In the genomic region with DNA sequence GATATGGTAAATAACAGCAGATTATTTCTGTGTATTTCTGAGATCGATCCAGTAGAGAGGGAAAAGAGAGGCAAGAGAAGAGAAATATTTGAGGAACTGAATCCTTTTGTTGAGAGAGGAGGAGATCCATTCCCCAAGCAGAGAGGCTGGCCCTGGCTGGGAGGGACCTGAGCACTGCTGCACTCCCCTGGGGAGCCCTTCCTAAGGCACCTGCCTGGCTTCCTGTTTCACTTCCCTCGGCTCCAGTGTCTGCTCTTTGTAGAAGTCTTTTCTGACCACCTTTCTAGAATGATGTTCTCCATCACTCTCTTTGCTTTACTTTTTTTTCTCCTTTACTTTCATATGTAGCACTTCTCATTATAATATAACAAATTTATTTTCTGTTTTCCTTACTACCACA, we compare ENCODE assay signal across 28 cellular contexts. TPM values are rescaled to one million over a fixed set of nuclear protein-coding genes. Genes with fewer than 3 reads are reported as not detected.
DNase-seq lines count a peak whose midpoint lies in the region; ATAC-seq, FAIRE-seq and TF ChIP-seq lines count a peak whose summit lies in the region.
"Had no signal": no experiment of that assay in that cellular context is flagged by ENCODE, and none has a peak within 500 bp of the region (broad histone marks: within the 10 kb centered on the region; RNA-seq: fewer than 3 reads in every experiment).

No MANE protein-coding gene starts in this region.

- H3K4me1 Mint-ChIP-seq in neural progenitor cell = peaks cover 22% of the 10 kb centered on the region

- H3K27me3 Mint-ChIP-seq in neural progenitor cell (ENCODE audit: insufficient read depth, low read depth) = no peaks in the 10 kb centered on the region

- H3K27ac Mint-ChIP-seq in neural progenitor cell = no peak overlapping the region
- H3K27ac Mint-ChIP-seq: activated naive CD4-positive, alpha-beta T cell treated with anti-CD3 and anti-CD28 coated beads for 36 hours; activated T-helper 1 cell treated with anti-CD3 and anti-CD28 coated beads, Interleukin-12 subunit alpha, Interleukin-12 subunit beta, Interleukin-2, Interleukin-4 antibody, amounts not matched to agents 30 ng/mL and 10 ng/mL and 1 ng/mL, durations not matched to agents 14 hours and 24 hours and 36 hours; brain; H9 had no signal

- H3F3A ChIP-seq in DOHH2 (ENCODE audit: control insufficient read depth, insufficient read depth) (no peaks in the 10 kb centered on the region), neural progenitor cell (ENCODE audit: low read depth) (no peaks in the 10 kb centered on the region)

- RAD21 ChIA-PET in GM12878 (lab: Charles Lee; ENCODE audit: unreplicated experiment) = no interaction called here

- H3K79me2 ChIP-seq in DOHH2 (ENCODE audit: control insufficient read depth, low read length) (no peaks in the 10 kb centered on the region), Karpas-422 (ENCODE audit: low read length) (no peaks in the 10 kb centered on the region), GM12878 (ENCODE audit: control insufficient read depth, insufficient read depth, low read length) (no peaks in the 10 kb centered on the region), neural progenitor cell (ENCODE audit: low read depth) (no peaks in the 10 kb centered on the region)

- TF ChIP-seq CTCF in DOHH2 (IDR thresholded peaks at IDR 0.05; ENCODE audit: low read depth, low read length, poor library complexity, severe bottlenecking) (no peak), GM12878 (IDR thresholded peaks at IDR 0.05 in 2 of 3, conservative IDR thresholded peaks at IDR 0.05 in 1 of 3; ENCODE audit: control insufficient read depth in 2 of 3, extremely low read depth in 1 of 3, insufficient read depth in 1 of 3, low read depth in 3 of 3, low read length in 3 of 3) (no peak), neural progenitor cell (IDR thresholded peaks at IDR 0.05) (no peak)

- 0% methylated on average over 2 of the region's 2 CpGs for WGBS in GM12878 (ENCODE audit: insufficient coverage, insufficient replicate concordance, low lambda C conversion rate, missing lambda C conversion rate)

- no peaks in the 10 kb centered on the region for H4K20me1 ChIP-seq in DOHH2 (ENCODE audit: control insufficient read depth, insufficient read depth, low read depth, low read length)
- H4K20me1 ChIP-seq in Karpas-422 (ENCODE audit: insufficient read depth, low read depth, low read length) = no peaks in the 10 kb centered on the region
- no peaks in the 10 kb centered on the region for H4K20me1 ChIP-seq in GM12878 (ENCODE audit: control insufficient read depth, insufficient read depth)
- H4K20me1 ChIP-seq in neural progenitor cell (ENCODE audit: low read depth) = no peaks in the 10 kb centered on the region

- intact Hi-C loops in GM12878 (cut with micrococcal nuclease; ENCODE audit: unreplicated experiment) = no loop called here

- no peaks in the 10 kb centered on the region for H3K27me3 ChIP-seq in DOHH2 (ENCODE audit: control insufficient read depth, low read length)
- no peaks in the 10 kb centered on the region for H3K27me3 ChIP-seq in Karpas-422 (ENCODE audit: low read length)
- no peaks in the 10 kb centered on the region for H3K27me3 ChIP-seq in GM12878 (replicated peaks in 1 of 2; ENCODE audit: control insufficient read depth in 2 of 2, insufficient read depth in 2 of 2, low read length in 1 of 2)
- H3K27me3 ChIP-seq in neural progenitor cell = no peaks in the 10 kb centered on the region
- H3K27me3 ChIP-seq: adrenal gland, dorsolateral prefrontal cortex had no signal

- POLR2A ChIA-PET in GM12878 (lab: Charles Lee) = interaction anchor here (1.0 kb wide), 1 partner anchor 14 kb away, joined by 3 read pairs; no protein-coding TSS in a partner anchor

- H3K9ac ChIP-seq in Karpas-422 (ENCODE audit: low read length) (no peak overlapping the region), GM12878 (ENCODE audit: control insufficient read depth, insufficient read depth, low read length) (no peak overlapping the region), neural progenitor cell (no peak overlapping the region)

- no peak for FAIRE-seq in GM12878 (lab: Jason Lieb, UNC)
- FAIRE-seq: D721Med had no signal

- ATAC-seq in GM12878 (peak; percentile 58), GM18498 (IDR thresholded peaks at IDR 0.05; ENCODE audit: unreplicated experiment) (no peak)
- ATAC-seq: gastrocnemius medialis, PC-3 had no signal

- H3K27ac ChIP-seq in DOHH2 (ENCODE audit: low read depth, low read length) = peak overlapping the region; percentile 41; the same call in 1 of the 2 replicates
- H3K27ac ChIP-seq in Karpas-422 (ENCODE audit: low read length) = no peak overlapping the region
- H3K27ac ChIP-seq in GM12878 (ENCODE audit: control insufficient read depth, insufficient read depth) = no peak overlapping the region
- no peak overlapping the region for H3K27ac ChIP-seq in neural progenitor cell
- H3K27ac ChIP-seq: adrenal gland, dorsolateral prefrontal cortex, gastrocnemius medialis, prostate gland had no signal

- H3K9me3 ChIP-seq in DOHH2 (ENCODE audit: control insufficient read depth, insufficient read depth, low read length) (no peaks in the 10 kb centered on the region), Karpas-422 (ENCODE audit: low read length) (no peaks in the 10 kb centered on the region), GM12878 (replicated peaks; ENCODE audit: control insufficient read depth, insufficient read depth, low read length) (no peaks in the 10 kb centered on the region), neural progenitor cell (ENCODE audit: low read depth) (no peaks in the 10 kb centered on the region)
- H3K9me3 ChIP-seq: adrenal gland, gastrocnemius medialis, prostate gland had no signal

- peaks cover 30% of the 10 kb centered on the region for H3K4me1 ChIP-seq in DOHH2 (ENCODE audit: control insufficient read depth, low read length)
- H3K4me1 ChIP-seq in Karpas-422 (ENCODE audit: low read length) = peaks cover 23% of the 10 kb centered on the region
- H3K4me1 ChIP-seq in GM12878 (ENCODE audit: control insufficient read depth, insufficient read depth, low read length) = peaks cover 5% of the 10 kb centered on the region
- no peaks in the 10 kb centered on the region for H3K4me1 ChIP-seq in neural progenitor cell
- H3K4me1 ChIP-seq: gastrocnemius medialis, prostate gland had no signal

- no peak for TF ChIP-seq EP300 in GM12878 (IDR thresholded peaks at IDR 0.05; ENCODE audit: borderline replicate concordance in 1 of 2, control insufficient read depth in 1 of 2, low read depth in 2 of 2, low read length in 2 of 2)

- no peaks in the 10 kb centered on the region for H3K9me3 Mint-ChIP-seq in neural progenitor cell
- H3K9me3 Mint-ChIP-seq: activated naive CD4-positive, alpha-beta T cell treated with anti-CD3 and anti-CD28 coated beads for 36 hours; activated T-helper 1 cell treated with anti-CD3 and anti-CD28 coated beads, Interleukin-12 subunit alpha, Interleukin-12 subunit beta, Interleukin-2, Interleukin-4 antibody, amounts not matched to agents 30 ng/mL and 10 ng/mL and 1 ng/mL, durations not matched to agents 14 hours and 24 hours and 36 hours; H9 had no signal

- SMC1A ChIA-PET in GM12878 (lab: Charles Lee; ENCODE audit: uncharacterized antibody, unreplicated experiment) = interaction anchor here (0.7 to 1.1 kb wide), 2 partner anchors 25 to 68 kb away, joined by 3 to 4 read pairs; no protein-coding TSS in a partner anchor

- H2AFZ ChIP-seq in Karpas-422 (ENCODE audit: low read length) = no peak overlapping the region
- no peak overlapping the region for H2AFZ ChIP-seq in GM12878 (ENCODE audit: control insufficient read depth, low read depth, low read length)
- H2AFZ ChIP-seq in neural progenitor cell (replicated peaks) = no peak overlapping the region

- H3K36me3 Mint-ChIP-seq in neural progenitor cell = no peaks in the 10 kb centered on the region
- H3K36me3 Mint-ChIP-seq: brain; CD4-positive, CD25-positive, alpha-beta regulatory T cell had no signal

- in situ Hi-C loops in GM12878 (cut with MboI) = no loop called here

- H3K4me2 ChIP-seq in DOHH2 (ENCODE audit: low read length) = peak overlapping the region; percentile 63
- H3K4me2 ChIP-seq in Karpas-422 (ENCODE audit: low read depth, low read length, poor library complexity, severe bottlenecking) = peak overlapping the region; percentile 23
- H3K4me2 ChIP-seq in GM12878 (ENCODE audit: control insufficient read depth, insufficient read depth) = no peak overlapping the region
- no peak overlapping the region for H3K4me2 ChIP-seq in neural progenitor cell

- H3K9me2 ChIP-seq in DOHH2 (replicated peaks; ENCODE audit: control insufficient read depth, low read length) (no peaks in the 10 kb centered on the region), Karpas-422 (replicated peaks; ENCODE audit: insufficient read depth, low read length) (no peaks in the 10 kb centered on the region)

- no TSS peak for BruUV-seq in GM12878 (replicated peaks; lab: Mats Ljungman, UMichigan)

- CTCF ChIA-PET in GM12878 (lab: Yijun Ruan, JAX) = interaction anchor here (2.2 kb wide), 1 partner anchor 11 kb away, joined by 6 read pairs; no protein-coding TSS in a partner anchor

- DNase-seq in Karpas-422 (peak; percentile 82), NOMO-1 (lab: John Stamatoyannopoulos, UW; ENCODE audit: unreplicated experiment in 2 of 2) (peak; percentile 40 to 82), GM12878 (ENCODE audit: low read depth, low spot score) (no peak), HK-2 (ENCODE audit: unreplicated experiment) (no peak), retina (no peak), neural progenitor cell (ENCODE audit: low spot score) (no peak)
- DNase-seq: activated CD4-positive, alpha-beta T cell treated with anti-CD3 and anti-CD28 coated beads, Interleukin-2, amount 50 U/mL, for 48 hours; activated naive CD4-positive, alpha-beta T cell treated with anti-CD3 and anti-CD28 coated beads for 36 hours; adrenal gland; CD4-positive, CD25-positive, alpha-beta regulatory T cell; cerebellar nuclear complex; dorsolateral prefrontal cortex; gastrocnemius medialis; H9; IMR-90; NCI-H146; NCI-H526; PC-3; Right ventricle myocardium superior; stimulated activated CD4-positive, alpha-beta T cell treated with anti-CD3 and anti-CD28 coated beads, Interleukin-4, amount 100 ng/mL, for 4 hours; stimulated activated naive CD4-positive, alpha-beta T cell treated with Interleukin-2 at 50 U/mL for 16 hours had no signal

- no peak for TF ChIP-seq RAD21 in GM12878 (IDR thresholded peaks at IDR 0.05; ENCODE audit: insufficient read depth, low read depth, low read length)

- H3K36me3 ChIP-seq in DOHH2 (ENCODE audit: control insufficient read depth, low read length) = no peaks in the 10 kb centered on the region
- no peaks in the 10 kb centered on the region for H3K36me3 ChIP-seq in Karpas-422 (ENCODE audit: insufficient read depth, low read length)
- no peaks in the 10 kb centered on the region for H3K36me3 ChIP-seq in GM12878 (ENCODE audit: control insufficient read depth in 2 of 2, insufficient read depth in 2 of 2, low read length in 1 of 2)
- H3K36me3 ChIP-seq in neural progenitor cell = no peaks in the 10 kb centered on the region
- H3K36me3 ChIP-seq: adrenal gland, gastrocnemius medialis, prostate gland had no signal

- H3K4me3 ChIP-seq in DOHH2 (ENCODE audit: low read length) = peak overlapping the region; percentile 39
- no peak overlapping the region for H3K4me3 ChIP-seq in Karpas-422 (ENCODE audit: low read length)
- no peak overlapping the region for H3K4me3 ChIP-seq in GM12878
- no peak overlapping the region for H3K4me3 ChIP-seq in neural progenitor cell
- H3K4me3 ChIP-seq: adrenal gland, dorsolateral prefrontal cortex, gastrocnemius medialis, prostate gland had no signal

- no peak for TF ChIP-seq POLR2A in GM12878 (IDR thresholded peaks at IDR 0.05; ENCODE audit: low read depth, low read length)

- no peak overlapping the region for H3K4me3 Mint-ChIP-seq in neural progenitor cell
- H3K4me3 Mint-ChIP-seq: activated naive CD4-positive, alpha-beta T cell treated with anti-CD3 and anti-CD28 coated beads for 36 hours; activated T-helper 1 cell treated with anti-CD3 and anti-CD28 coated beads, Interleukin-12 subunit alpha, Interleukin-12 subunit beta, Interleukin-2, Interleukin-4 antibody, amounts not matched to agents 30 ng/mL and 10 ng/mL and 1 ng/mL, durations not matched to agents 14 hours and 24 hours and 36 hours; brain; H9 had no signal

RNA-seq across cellular contexts. Expression of a gene that starts 42.3 kb away (rescaled TPM):
- total RNA-seq in Karpas-422 (2014; rRNA removed; shearing (Covaris generic); ENCODE audit: low replicate concordance) = 7.0 and 7.9 TPM in 2 replicates
- 0.52 and 1.2 TPM in 2 replicates for total RNA-seq in GM12878 (2013; cell fraction: nucleolus; rRNA removed)
- total RNA-seq in GM12878 (2014; rRNA removed) (0.38 and 0.40 TPM in 2 replicates), GM12878 (2014; rRNA removed; fragmentation: Illumina TruSeq; extraction: Trizol) (0.36 and 0.88 TPM in 2 replicates), GM12878 (2021) (1.4 and 2.0 TPM in 2 replicates), neural progenitor cell (ENCODE audit: low replicate concordance) (1.4 and 5.6 TPM in 2 replicates)
- polyA plus RNA-seq in GM12878 (2011; ENCODE audit: low read depth) = 0.77 TPM
- polyA plus RNA-seq in GM12878 (2011; rRNA removed) (0.10 and 0.58 TPM in 2 replicates), GM12878 (2014; fragmentation: Illumina TruSeq; extraction: Trizol) (0.46 and 0.68 TPM in 2 replicates), GM12878 (2014; fragmentation: Nextera tagmentation; extraction: Ambion mirVana) (under 1 TPM; 0.02 to 0.03 TPM), GM12878 (2014; rRNA removed) (1.6 TPM in 2 replicates), GM12878 (2016; fragmentation: Nextera tagmentation; extraction: Ambion mirVana) (1 to 10 TPM in 1 of 2 experiments, under 1 TPM in 1; 0.74 to 1.3 TPM)
- 0.50 and 0.64 TPM in 2 replicates for polyA plus RNA-seq in GM12878 (2011; cell fraction: cytosol; rRNA removed)
- polyA plus RNA-seq in GM12878 (2011; cell fraction: nucleus; rRNA removed) = 1.9 and 2.2 TPM in 2 replicates
- polyA plus RNA-seq in GM12878 (2012) = 0.93 and 1.6 TPM in 2 replicates
- polyA minus RNA-seq in GM12878 (2011; rRNA and poly(A)+ RNA removed) = 0.44 and 1.0 TPM in 2 replicates
- polyA minus RNA-seq in GM12878 (2011; cell fraction: cytosol; rRNA and poly(A)+ RNA removed) = 0.67 and 0.73 TPM in 2 replicates
- 0.36 and 1.1 TPM in 2 replicates for polyA minus RNA-seq in GM12878 (2011; cell fraction: nucleus; rRNA and poly(A)+ RNA removed)

RNA-seq across cellular contexts. Expression of a gene that starts 45.1 kb away (rescaled TPM):
- total RNA-seq in Karpas-422 (2014; rRNA removed; shearing (Covaris generic); ENCODE audit: low replicate concordance) = not detected in 2 replicates
- not detected in 2 replicates for total RNA-seq in GM12878 (2013; cell fraction: nucleolus; rRNA removed)
- not detected in 2 replicates for total RNA-seq in GM12878 (2014; rRNA removed)
- not detected in 2 replicates for total RNA-seq in GM12878 (2014; rRNA removed; fragmentation: Illumina TruSeq; extraction: Trizol)
- not detected in 2 replicates for total RNA-seq in GM12878 (2021)
- not detected for polyA plus RNA-seq in GM12878 (2011; ENCODE audit: low read depth)
- polyA plus RNA-seq in GM12878 (2011; rRNA removed) = not detected in 2 replicates
- not detected in 2 replicates for polyA plus RNA-seq in GM12878 (2011; cell fraction: cytosol; rRNA removed)
- polyA plus RNA-seq in GM12878 (2011; cell fraction: nucleus; rRNA removed) = not detected in 2 replicates
- polyA plus RNA-seq in GM12878 (2012) = not detected in 2 replicates
- polyA plus RNA-seq in GM12878 (2014; fragmentation: Illumina TruSeq; extraction: Trizol) = not detected in 2 replicates
- not detected for polyA plus RNA-seq in GM12878 (2014; fragmentation: Nextera tagmentation; extraction: Ambion mirVana)
- not detected in 2 replicates for polyA plus RNA-seq in GM12878 (2014; rRNA removed)
- polyA plus RNA-seq in GM12878 (2016; fragmentation: Nextera tagmentation; extraction: Ambion mirVana) = not detected
- not detected in 2 replicates for polyA minus RNA-seq in GM12878 (2011; rRNA and poly(A)+ RNA removed)
- not detected in 2 replicates for polyA minus RNA-seq in GM12878 (2011; cell fraction: cytosol; rRNA and poly(A)+ RNA removed)
- not detected in 2 replicates for polyA minus RNA-seq in GM12878 (2011; cell fraction: nucleus; rRNA and poly(A)+ RNA removed)
- total RNA-seq in neural progenitor cell (ENCODE audit: low replicate concordance) = not detected in 2 replicates
- total RNA-seq: activated naive CD4-positive, alpha-beta T cell treated with anti-CD3 and anti-CD28 coated beads for 36 hours; activated T-helper 1 cell treated with anti-CD3 and anti-CD28 coated beads, Interleukin-12 subunit alpha, Interleukin-12 subunit beta, Interleukin-2, Interleukin-4 antibody, amounts not matched to agents 30 ng/mL and 10 ng/mL and 1 ng/mL, durations not matched to agents 14 hours and 24 hours and 36 hours; CD4-positive, CD25-positive, alpha-beta regulatory T cell; Daoy; gastrocnemius medialis; Right ventricle myocardium superior had no signal
- polyA plus RNA-seq: CD4-positive, CD25-positive, alpha-beta regulatory T cell had no signal

Comparison
In these comparisons a context has a peak if more than half of its experiments do, and no peak if none do; other contexts are left out.
1. H3K4me2 ChIP-seq: peak in DOHH2 (single experiment) and Karpas-422 (single experiment); none in GM12878 (single experiment) and neural progenitor cell (single experiment).
2. DNase-seq: peak in Karpas-422 (single experiment) and NOMO-1 (2 of 2); none in GM12878 (single experiment), HK-2 (single experiment), retina (single experiment) and neural progenitor cell (single experiment).